In genomic region chr3:52268036-52268435, GRCh38 we compare ENCODE assay signal across 1 cellular context.
TF ChIP-seq lines count a peak whose summit lies in the region.

No MANE protein-coding gene starts in this region.

TF ChIP-seq in GM23338, 12 proteins besides CTCF, POLR2A, EP300 and RAD21:
- TF ChIP-seq, protein P1, sequence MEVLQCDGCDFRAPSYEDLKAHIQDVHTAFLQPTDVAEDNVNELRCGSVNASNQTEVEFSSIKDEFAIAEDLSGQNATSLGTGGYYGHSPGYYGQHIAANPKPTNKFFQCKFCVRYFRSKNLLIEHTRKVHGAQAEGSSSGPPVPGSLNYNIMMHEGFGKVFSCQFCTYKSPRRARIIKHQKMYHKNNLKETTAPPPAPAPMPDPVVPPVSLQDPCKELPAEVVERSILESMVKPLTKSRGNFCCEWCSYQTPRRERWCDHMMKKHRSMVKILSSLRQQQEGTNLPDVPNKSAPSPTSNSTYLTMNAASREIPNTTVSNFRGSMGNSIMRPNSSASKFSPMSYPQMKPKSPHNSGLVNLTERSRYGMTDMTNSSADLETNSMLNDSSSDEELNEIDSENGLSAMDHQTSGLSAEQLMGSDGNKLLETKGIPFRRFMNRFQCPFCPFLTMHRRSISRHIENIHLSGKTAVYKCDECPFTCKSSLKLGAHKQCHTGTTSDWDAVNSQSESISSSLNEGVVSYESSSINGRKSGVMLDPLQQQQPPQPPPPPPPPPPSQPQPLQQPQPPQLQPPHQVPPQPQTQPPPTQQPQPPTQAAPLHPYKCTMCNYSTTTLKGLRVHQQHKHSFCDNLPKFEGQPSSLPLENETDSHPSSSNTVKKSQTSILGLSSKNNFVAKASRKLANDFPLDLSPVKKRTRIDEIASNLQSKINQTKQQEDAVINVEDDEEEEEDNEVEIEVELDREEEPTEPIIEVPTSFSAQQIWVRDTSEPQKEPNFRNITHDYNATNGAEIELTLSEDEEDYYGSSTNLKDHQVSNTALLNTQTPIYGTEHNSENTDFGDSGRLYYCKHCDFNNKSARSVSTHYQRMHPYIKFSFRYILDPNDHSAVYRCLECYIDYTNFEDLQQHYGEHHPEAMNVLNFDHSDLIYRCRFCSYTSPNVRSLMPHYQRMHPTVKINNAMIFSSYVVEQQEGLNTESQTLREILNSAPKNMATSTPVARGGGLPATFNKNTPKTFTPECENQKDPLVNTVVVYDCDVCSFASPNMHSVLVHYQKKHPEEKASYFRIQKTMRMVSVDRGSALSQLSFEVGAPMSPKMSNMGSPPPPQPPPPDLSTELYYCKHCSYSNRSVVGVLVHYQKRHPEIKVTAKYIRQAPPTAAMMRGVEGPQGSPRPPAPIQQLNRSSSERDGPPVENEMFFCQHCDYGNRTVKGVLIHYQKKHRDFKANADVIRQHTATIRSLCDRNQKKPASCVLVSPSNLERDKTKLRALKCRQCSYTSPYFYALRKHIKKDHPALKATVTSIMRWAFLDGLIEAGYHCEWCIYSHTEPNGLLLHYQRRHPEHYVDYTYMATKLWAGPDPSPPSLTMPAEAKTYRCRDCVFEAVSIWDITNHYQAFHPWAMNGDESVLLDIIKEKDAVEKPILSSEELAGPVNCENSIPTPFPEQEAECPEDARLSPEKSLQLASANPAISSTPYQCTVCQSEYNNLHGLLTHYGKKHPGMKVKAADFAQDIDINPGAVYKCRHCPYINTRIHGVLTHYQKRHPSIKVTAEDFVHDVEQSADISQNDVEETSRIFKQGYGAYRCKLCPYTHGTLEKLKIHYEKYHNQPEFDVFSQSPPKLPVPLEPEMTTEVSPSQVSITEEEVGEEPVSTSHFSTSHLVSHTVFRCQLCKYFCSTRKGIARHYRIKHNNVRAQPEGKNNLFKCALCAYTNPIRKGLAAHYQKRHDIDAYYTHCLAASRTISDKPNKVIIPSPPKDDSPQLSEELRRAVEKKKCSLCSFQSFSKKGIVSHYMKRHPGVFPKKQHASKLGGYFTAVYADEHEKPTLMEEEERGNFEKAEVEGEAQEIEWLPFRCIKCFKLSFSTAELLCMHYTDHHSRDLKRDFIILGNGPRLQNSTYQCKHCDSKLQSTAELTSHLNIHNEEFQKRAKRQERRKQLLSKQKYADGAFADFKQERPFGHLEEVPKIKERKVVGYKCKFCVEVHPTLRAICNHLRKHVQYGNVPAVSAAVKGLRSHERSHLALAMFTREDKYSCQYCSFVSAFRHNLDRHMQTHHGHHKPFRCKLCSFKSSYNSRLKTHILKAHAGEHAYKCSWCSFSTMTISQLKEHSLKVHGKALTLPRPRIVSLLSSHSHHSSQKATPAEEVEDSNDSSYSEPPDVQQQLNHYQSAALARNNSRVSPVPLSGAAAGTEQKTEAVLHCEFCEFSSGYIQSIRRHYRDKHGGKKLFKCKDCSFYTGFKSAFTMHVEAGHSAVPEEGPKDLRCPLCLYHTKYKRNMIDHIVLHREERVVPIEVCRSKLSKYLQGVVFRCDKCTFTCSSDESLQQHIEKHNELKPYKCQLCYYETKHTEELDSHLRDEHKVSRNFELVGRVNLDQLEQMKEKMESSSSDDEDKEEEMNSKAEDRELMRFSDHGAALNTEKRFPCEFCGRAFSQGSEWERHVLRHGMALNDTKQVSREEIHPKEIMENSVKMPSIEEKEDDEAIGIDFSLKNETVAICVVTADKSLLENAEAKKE (CRISPR knock-in tag; IDR thresholded peaks at IDR 0.05): no peak
- TF ChIP-seq ZNF331 (CRISPR knock-in tag; IDR thresholded peaks at IDR 0.05; ENCODE audit: low read depth) (no peak), NANOG (IDR thresholded peaks at IDR 0.05; ENCODE audit: borderline replicate concordance) (no peak), STAT1 (IDR thresholded peaks at IDR 0.05; ENCODE audit: unreplicated experiment) (no peak), EZH2phosphoT487 (IDR thresholded peaks at IDR 0.05; ENCODE audit: unreplicated experiment) (no peak), JUNB (IDR thresholded peaks at IDR 0.05; ENCODE audit: unreplicated experiment) (no peak), POLR2AphosphoS5 (IDR thresholded peaks at IDR 0.05; ENCODE audit: low read depth) (no peak), CREB1 (CRISPR knock-in tag; IDR thresholded peaks at IDR 0.05; ENCODE audit: low read depth) (no peak), ZNF114 (CRISPR knock-in tag; IDR thresholded peaks at IDR 0.05) (no peak), ETS1 (IDR thresholded peaks at IDR 0.05) (no peak), EZH2 (IDR thresholded peaks at IDR 0.05; ENCODE audit: low read depth, unreplicated experiment) (no peak)
- TF ChIP-seq, protein P2, sequence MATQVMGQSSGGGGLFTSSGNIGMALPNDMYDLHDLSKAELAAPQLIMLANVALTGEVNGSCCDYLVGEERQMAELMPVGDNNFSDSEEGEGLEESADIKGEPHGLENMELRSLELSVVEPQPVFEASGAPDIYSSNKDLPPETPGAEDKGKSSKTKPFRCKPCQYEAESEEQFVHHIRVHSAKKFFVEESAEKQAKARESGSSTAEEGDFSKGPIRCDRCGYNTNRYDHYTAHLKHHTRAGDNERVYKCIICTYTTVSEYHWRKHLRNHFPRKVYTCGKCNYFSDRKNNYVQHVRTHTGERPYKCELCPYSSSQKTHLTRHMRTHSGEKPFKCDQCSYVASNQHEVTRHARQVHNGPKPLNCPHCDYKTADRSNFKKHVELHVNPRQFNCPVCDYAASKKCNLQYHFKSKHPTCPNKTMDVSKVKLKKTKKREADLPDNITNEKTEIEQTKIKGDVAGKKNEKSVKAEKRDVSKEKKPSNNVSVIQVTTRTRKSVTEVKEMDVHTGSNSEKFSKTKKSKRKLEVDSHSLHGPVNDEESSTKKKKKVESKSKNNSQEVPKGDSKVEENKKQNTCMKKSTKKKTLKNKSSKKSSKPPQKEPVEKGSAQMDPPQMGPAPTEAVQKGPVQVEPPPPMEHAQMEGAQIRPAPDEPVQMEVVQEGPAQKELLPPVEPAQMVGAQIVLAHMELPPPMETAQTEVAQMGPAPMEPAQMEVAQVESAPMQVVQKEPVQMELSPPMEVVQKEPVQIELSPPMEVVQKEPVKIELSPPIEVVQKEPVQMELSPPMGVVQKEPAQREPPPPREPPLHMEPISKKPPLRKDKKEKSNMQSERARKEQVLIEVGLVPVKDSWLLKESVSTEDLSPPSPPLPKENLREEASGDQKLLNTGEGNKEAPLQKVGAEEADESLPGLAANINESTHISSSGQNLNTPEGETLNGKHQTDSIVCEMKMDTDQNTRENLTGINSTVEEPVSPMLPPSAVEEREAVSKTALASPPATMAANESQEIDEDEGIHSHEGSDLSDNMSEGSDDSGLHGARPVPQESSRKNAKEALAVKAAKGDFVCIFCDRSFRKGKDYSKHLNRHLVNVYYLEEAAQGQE (IDR thresholded peaks at IDR 0.05; ENCODE audit: unreplicated experiment): no peak
TF ChIP-seq in GM23338: peak in this region for 0.
